29 cellular contexts compared by ENCODE assay signal in the genomic region with DNA sequence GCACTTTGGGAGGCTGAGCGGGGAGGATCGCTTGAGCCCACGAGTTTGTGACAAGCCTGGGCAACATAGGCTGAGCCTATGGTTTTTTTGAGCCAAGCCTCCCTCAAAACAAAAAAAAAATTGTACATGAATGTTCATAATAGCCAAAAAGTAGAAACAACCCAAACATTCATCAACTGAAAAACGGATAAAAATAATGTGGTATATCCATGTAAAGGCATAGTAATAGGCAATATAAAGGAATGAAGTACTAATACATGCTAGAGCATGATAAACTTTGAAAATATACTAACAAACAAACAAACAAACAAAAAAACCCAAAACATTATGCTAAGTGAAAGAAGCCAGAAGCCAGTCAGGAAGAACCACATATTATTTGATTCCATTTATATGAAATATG. TPM values are rescaled to one million over a fixed set of nuclear protein-coding genes. Genes with fewer than 3 reads are reported as not detected.
"Had no signal": no experiment of that assay in that cellular context is flagged by ENCODE, and none has a peak within 500 bp of the region (broad histone marks: within the 10 kb centered on the region; RNA-seq: fewer than 3 reads in every experiment).

No MANE protein-coding gene starts in this region.

- H3K27ac ChIP-seq: neural progenitor cell, ovary, parathyroid adenoma, psoas muscle, right lobe of liver, sigmoid colon, stomach, thoracic aorta, thyroid gland, tibial nerve, upper lobe of left lung, vagina had no signal

- H3K36me3 ChIP-seq: neural progenitor cell, ovary, right lobe of liver, sigmoid colon, stomach, thoracic aorta, thyroid gland, tibial nerve, upper lobe of left lung, vagina had no signal

- H3K4me2 ChIP-seq: neural progenitor cell had no signal

- H3K27ac Mint-ChIP-seq: nephron; neural progenitor cell; progenitor cell of endocrine pancreas; stimulated activated effector memory CD8-positive, alpha-beta T cell treated with anti-CD3 and anti-CD28 coated beads, Interleukin-12 subunit alpha, Interleukin-12 subunit beta, amount 100 ng/mL, for 72 hours; stimulated activated naive B cell treated with anti-CD40 and anti-IgM and Interleukin-4, amounts not matched to agents 10 μg/mL and 1 μg/mL and 100 μg/mL, for 72 hours; stimulated activated naive CD8-positive, alpha-beta T cell treated with anti-CD3 and anti-CD28 coated beads, Interleukin-15, Interleukin-2, amounts not matched to agents 100 ng/mL and 50 ng/mL, for 24 hours had no signal

- H3K4me3 Mint-ChIP-seq: nephron; neural progenitor cell; stimulated activated effector memory CD8-positive, alpha-beta T cell treated with anti-CD3 and anti-CD28 coated beads, Interleukin-12 subunit alpha, Interleukin-12 subunit beta, amount 100 ng/mL, for 72 hours; stimulated activated naive B cell treated with anti-CD40 and anti-IgM and Interleukin-4, amounts not matched to agents 10 μg/mL and 1 μg/mL and 100 μg/mL, for 72 hours; stimulated activated naive CD8-positive, alpha-beta T cell treated with anti-CD3 and anti-CD28 coated beads, Interleukin-15, Interleukin-2, amounts not matched to agents 100 ng/mL and 50 ng/mL, for 24 hours had no signal

- H3K9ac ChIP-seq: neural progenitor cell, parathyroid adenoma had no signal

- H3K79me2 ChIP-seq: parathyroid adenoma had no signal

- H3K27me3 Mint-ChIP-seq: progenitor cell of endocrine pancreas had no signal

- H3K4me1 ChIP-seq: neural progenitor cell, parathyroid adenoma, psoas muscle, right lobe of liver, sigmoid colon, stomach, thyroid gland, tibial nerve, upper lobe of left lung, vagina had no signal

- H2AFZ ChIP-seq: neural progenitor cell, parathyroid adenoma had no signal

- ATAC-seq: psoas muscle; right cardiac atrium; right lobe of liver; stimulated activated effector memory CD8-positive, alpha-beta T cell treated with anti-CD3 and anti-CD28 coated beads, Interleukin-12 subunit alpha, Interleukin-12 subunit beta, amount 100 ng/mL, for 72 hours; stimulated activated naive B cell treated with anti-CD40 and anti-IgM and Interleukin-4, amounts not matched to agents 10 μg/mL and 1 μg/mL and 100 μg/mL, for 72 hours had no signal

- H3K4me1 Mint-ChIP-seq: nephron; stimulated activated effector memory CD8-positive, alpha-beta T cell treated with anti-CD3 and anti-CD28 coated beads, Interleukin-12 subunit alpha, Interleukin-12 subunit beta, amount 100 ng/mL, for 72 hours; stimulated activated naive B cell treated with anti-CD40 and anti-IgM and Interleukin-4, amounts not matched to agents 10 μg/mL and 1 μg/mL and 100 μg/mL, for 72 hours had no signal

- H3K9me3 ChIP-seq: ovary, psoas muscle, right lobe of liver, sigmoid colon, stomach, thoracic aorta, thyroid gland, tibial nerve, upper lobe of left lung, vagina had no signal

- H3K9me3 Mint-ChIP-seq: nephron; stimulated activated effector memory CD8-positive, alpha-beta T cell treated with anti-CD3 and anti-CD28 coated beads, Interleukin-12 subunit alpha, Interleukin-12 subunit beta, amount 100 ng/mL, for 72 hours; stimulated activated naive B cell treated with anti-CD40 and anti-IgM and Interleukin-4, amounts not matched to agents 10 μg/mL and 1 μg/mL and 100 μg/mL, for 72 hours; stimulated activated naive CD8-positive, alpha-beta T cell treated with anti-CD3 and anti-CD28 coated beads, Interleukin-15, Interleukin-2, amounts not matched to agents 100 ng/mL and 50 ng/mL, for 24 hours had no signal

- H3K36me3 Mint-ChIP-seq: stimulated activated effector memory CD8-positive, alpha-beta T cell treated with anti-CD3 and anti-CD28 coated beads, Interleukin-12 subunit alpha, Interleukin-12 subunit beta, amount 100 ng/mL, for 72 hours; stimulated activated naive B cell treated with anti-CD40 and anti-IgM and Interleukin-4, amounts not matched to agents 10 μg/mL and 1 μg/mL and 100 μg/mL, for 72 hours had no signal

- H3K4me3 ChIP-seq: neural progenitor cell, ovary, psoas muscle, right lobe of liver, sigmoid colon, stomach, thoracic aorta, thyroid gland, tibial nerve, upper lobe of left lung, vagina had no signal

- H3K27me3 ChIP-seq: neural progenitor cell, ovary, right lobe of liver, sigmoid colon, thyroid gland, tibial nerve, upper lobe of left lung, vagina had no signal

- DNase-seq: occipital lobe; ovary; posterior cingulate gyrus; psoas muscle; right cardiac atrium; right lobe of liver; sigmoid colon; small intestine; stimulated activated CD4-positive, alpha-beta T cell treated with anti-CD3 and anti-CD28 coated beads, Interleukin-15, amount 100 ng/mL, for 24 hours; stimulated activated CD4-positive, alpha-beta T cell treated with anti-CD3 and anti-CD28 coated beads, Interleukin-2, amount 100 ng/mL, for 24 hours; stimulated activated CD4-positive, alpha-beta T cell treated with anti-CD3 and anti-CD28 coated beads, Interleukin-2, amount 100 ng/mL, for 48 hours; stimulated activated CD4-positive, alpha-beta T cell treated with anti-CD3 and anti-CD28 coated beads, Interleukin-4, amount 100 ng/mL, for 24 hours; stimulated activated naive B cell treated with anti-CD40 and anti-IgM and Interleukin-4, amounts not matched to agents 10 μg/mL and 1 μg/mL and 100 μg/mL, for 72 hours; stimulated activated naive CD4-positive, alpha-beta T cell treated with Interleukin-2 at 50 U/mL for 16 hours; stomach; thyroid gland; trophoblast cell; upper lobe of left lung had no signal

RNA-seq across cellular contexts. Expression of gene KIAA0319, which starts 35.3 kb away (rescaled TPM):
- total RNA-seq: renal cortical epithelial cell, skeletal muscle tissue, thoracic aorta had no signal
- polyA plus RNA-seq: right cardiac atrium had no signal
